ENCODE assay signal across 8 cellular contexts in genomic region chr12:32302218-32302826, GRCh38.
DNase-seq lines count a peak whose midpoint lies in the region; ATAC-seq and TF ChIP-seq lines count a peak whose summit lies in the region.

No MANE protein-coding gene starts in this region.

- H3K36me3 ChIP-seq in OCI-LY7 (ENCODE audit: insufficient read depth, low read length) (peaks cover 36% of the 10 kb centered on the region), esophagus muscularis mucosa (peaks cover 0 to 12% (median 7%) of the 10 kb centered on the region in 4 donors)

- WGBS in esophagus muscularis mucosa = 54% methylated on average over 3 of the region's 3 CpGs

- no peak for TF ChIP-seq POLR2A in esophagus muscularis mucosa (IDR thresholded peaks at IDR 0.05; ENCODE audit: low read depth)

- POLR2A ChIA-PET in OCI-LY7 (lab: Charles Lee) = interaction anchor here (0.7 to 2.3 kb wide), 3 partner anchors 15 to 80 kb away, joined by 3 to 17 read pairs (median 3); no protein-coding TSS in a partner anchor
- POLR2A ChIA-PET in activated CD4-positive, alpha-beta memory T cell treated with anti-CD3 and anti-CD28 coated beads for 36 hours (lab: Charles Lee) = no interaction called here

- peak; percentile 57 for DNase-seq in ELF-1 (ENCODE audit: low read depth, low spot score)
- DNase-seq in GM19240 (ENCODE audit: insufficient read length, low spot score) = peak; percentile 12
- peak; percentile 89 for DNase-seq in OCI-LY7 (ENCODE audit: low spot score)
- no peak for DNase-seq in esophagus muscularis mucosa (ENCODE audit: extremely low spot score)
- peak; percentile 13 for DNase-seq in stimulated activated naive CD8-positive, alpha-beta T cell treated with anti-CD3 and anti-CD28 coated beads, Interleukin-15, Interleukin-2, amounts not matched to agents 100 U/mL and 50 U/mL, for 24 hours
- no peak for DNase-seq in activated CD4-positive, alpha-beta memory T cell treated with anti-CD3 and anti-CD28 coated beads for 36 hours
- DNase-seq in activated T-cell treated with anti-CD3 and anti-CD28 coated beads for 4 hours = no peak

- H3K27me3 Mint-ChIP-seq in activated CD4-positive, alpha-beta memory T cell treated with anti-CD3 and anti-CD28 coated beads for 36 hours = no peaks in the 10 kb centered on the region

- peaks cover 27% of the 10 kb centered on the region; the same call in 1 of the 2 replicates for H3K79me2 ChIP-seq in OCI-LY7 (ENCODE audit: insufficient read depth, low read depth, low read length)

- H3K9me3 ChIP-seq in OCI-LY7 (ENCODE audit: low read length) = no peaks in the 10 kb centered on the region
- no peaks in the 10 kb centered on the region for H3K9me3 ChIP-seq in esophagus muscularis mucosa

- peak overlapping the region; percentile 94 for H3K27ac ChIP-seq in OCI-LY7 (ENCODE audit: low read depth, low read length, poor library complexity, severe bottlenecking)
- H3K27ac ChIP-seq in esophagus muscularis mucosa (replicated peaks in 1 of 4) = no peak overlapping the region

- H3K9me3 Mint-ChIP-seq in activated CD4-positive, alpha-beta memory T cell treated with anti-CD3 and anti-CD28 coated beads for 36 hours = no peaks in the 10 kb centered on the region

- peak; percentile 58 for ATAC-seq in HG03108 (IDR thresholded peaks at IDR 0.05; ENCODE audit: unreplicated experiment)
- peak; percentile 40 for ATAC-seq in stimulated activated naive CD8-positive, alpha-beta T cell treated with anti-CD3 and anti-CD28 coated beads, Interleukin-15, Interleukin-2, amounts not matched to agents 100 U/mL and 50 U/mL, for 24 hours

- intact Hi-C loops in OCI-LY7 (cut with micrococcal nuclease; ENCODE audit: unreplicated experiment) (loop anchor here (1.0 to 10.0 kb wide), 12 partner anchors 30 to 644 kb away; partner anchors contain the start of genes ETFBKMT and RESF1), esophagus muscularis mucosa (cut with DNase I) (loop anchor here (5.0 kb wide), 1 partner anchor 240 kb away; no protein-coding TSS in a partner anchor)
- intact Hi-C loops in activated CD4-positive, alpha-beta memory T cell treated with anti-CD3 and anti-CD28 coated beads for 36 hours (cut with micrococcal nuclease) = loop anchor here (10.0 kb wide), 1 partner anchor 338 kb away; no protein-coding TSS in a partner anchor

- TF ChIP-seq CTCF in OCI-LY7 (conservative IDR thresholded peaks at IDR 0.05; ENCODE audit: low read length) (peak; percentile 93), esophagus muscularis mucosa (IDR thresholded peaks at IDR 0.05) (peak; percentile 22 to 33 (median 33))

- BruUV-seq in OCI-LY7 (replicated peaks; lab: Mats Ljungman, UMichigan) = no TSS peak

- H3K27me3 ChIP-seq in esophagus muscularis mucosa = no peaks in the 10 kb centered on the region

- peaks cover 71% of the 10 kb centered on the region for H3K4me1 ChIP-seq in OCI-LY7 (ENCODE audit: insufficient read depth, low read length, poor library complexity, severe bottlenecking)
- no peaks in the 10 kb centered on the region for H3K4me1 ChIP-seq in esophagus muscularis mucosa

- peak overlapping the region; percentile 56 for H3K4me2 ChIP-seq in OCI-LY7 (ENCODE audit: low read length)

- H3K4me3 ChIP-seq in OCI-LY7 (ENCODE audit: low read depth, low read length, poor library complexity, severe bottlenecking) (peak overlapping the region; percentile 36), esophagus muscularis mucosa (no peak overlapping the region)

- no peak for TF ChIP-seq EP300 in esophagus muscularis mucosa (IDR thresholded peaks at IDR 0.05)

- H3K27ac Mint-ChIP-seq in activated CD4-positive, alpha-beta memory T cell treated with anti-CD3 and anti-CD28 coated beads for 36 hours = no peak overlapping the region

- CTCF ChIA-PET in OCI-LY7 (lab: Charles Lee; ENCODE audit: unreplicated experiment) = no interaction called here
- CTCF ChIA-PET in activated CD4-positive, alpha-beta memory T cell treated with anti-CD3 and anti-CD28 coated beads for 36 hours (lab: Charles Lee) = no interaction called here

- H4K20me1 ChIP-seq in OCI-LY7 (ENCODE audit: insufficient read depth, low read length) = no peaks in the 10 kb centered on the region

- no peak overlapping the region for H3K4me3 Mint-ChIP-seq in activated CD4-positive, alpha-beta memory T cell treated with anti-CD3 and anti-CD28 coated beads for 36 hours

- H3K4me1 Mint-ChIP-seq in activated CD4-positive, alpha-beta memory T cell treated with anti-CD3 and anti-CD28 coated beads for 36 hours (ENCODE audit: low read depth) = no peaks in the 10 kb centered on the region

- no peaks in the 10 kb centered on the region for H3K36me3 Mint-ChIP-seq in activated CD4-positive, alpha-beta memory T cell treated with anti-CD3 and anti-CD28 coated beads for 36 hours

- H2AFZ ChIP-seq in OCI-LY7 (ENCODE audit: low read length) = peak overlapping the region; percentile 31; the same call in 1 of the 2 replicates

- H3K9me2 ChIP-seq in OCI-LY7 (ENCODE audit: insufficient read depth, low read length) = no peaks in the 10 kb centered on the region

Comparison
In these comparisons a context has a peak if more than half of its experiments do, and no peak if none do; other contexts are left out.
1. DNase-seq: peak in ELF-1 (single experiment), GM19240 (single experiment), OCI-LY7 (single experiment) and stimulated activated naive CD8-positive, alpha-beta T cell treated with anti-CD3 and anti-CD28 coated beads, Interleukin-15, Interleukin-2, amounts not matched to agents 100 U/mL and 50 U/mL, for 24 hours (single experiment); none in esophagus muscularis mucosa (single experiment), activated CD4-positive, alpha-beta memory T cell treated with anti-CD3 and anti-CD28 coated beads for 36 hours (single experiment) and activated T-cell treated with anti-CD3 and anti-CD28 coated beads for 4 hours (single experiment).